ENCODE assay signal across 8 cellular contexts in the genomic region with DNA sequence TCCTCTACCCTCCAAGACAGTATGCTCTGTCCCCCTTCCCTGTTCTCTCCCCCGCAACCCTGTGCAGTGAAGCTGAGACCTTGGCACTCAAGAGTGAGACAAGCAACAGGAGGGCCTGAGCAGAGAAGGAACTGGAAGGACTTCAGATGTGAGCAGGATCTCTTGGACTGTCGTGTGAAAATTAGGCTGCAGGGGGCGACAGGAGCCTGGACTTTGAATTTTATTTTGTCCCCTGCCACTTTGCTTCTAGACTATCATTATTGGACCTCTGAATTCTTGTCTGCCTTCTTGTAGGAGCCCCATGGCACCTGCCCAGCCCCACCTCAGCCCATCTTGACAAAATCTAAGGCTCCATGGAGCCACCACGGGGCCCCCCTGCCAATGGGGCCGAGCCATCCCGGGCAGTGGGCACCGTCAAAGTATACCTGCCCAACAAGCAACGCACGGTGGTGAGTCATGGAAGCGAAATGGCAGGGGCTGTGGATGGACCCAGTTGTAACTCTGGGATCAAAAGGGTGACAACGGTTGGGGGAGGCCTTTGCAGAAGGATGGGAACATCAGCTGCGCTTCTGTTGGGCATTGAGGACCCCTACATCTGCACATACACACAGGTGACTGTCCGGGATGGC. TPM values are rescaled to one million over a fixed set of nuclear protein-coding genes. Genes with fewer than 3 reads are reported as not detected.
DNase-seq lines count a peak whose midpoint lies in the region; ATAC-seq, FAIRE-seq and TF ChIP-seq lines count a peak whose summit lies in the region.

No MANE protein-coding gene starts in this region.

- H3K36me3 Mint-ChIP-seq in activated T-helper 1 cell treated with anti-CD3 and anti-CD28 coated beads, Interleukin-12 subunit alpha, Interleukin-12 subunit beta, Interleukin-2, Interleukin-4 antibody, amounts not matched to agents 30 ng/mL and 10 ng/mL and 1 ng/mL, durations not matched to agents 14 hours and 24 hours and 36 hours (ENCODE audit: low read depth), result peaks cover 21% of the 10 kb centered on the region

- peaks cover 33% of the 10 kb centered on the region for H3K4me1 Mint-ChIP-seq in activated T-helper 1 cell treated with anti-CD3 and anti-CD28 coated beads, Interleukin-12 subunit alpha, Interleukin-12 subunit beta, Interleukin-2, Interleukin-4 antibody, amounts not matched to agents 30 ng/mL and 10 ng/mL and 1 ng/mL, durations not matched to agents 14 hours and 24 hours and 36 hours (ENCODE audit: low read depth)

- intact Hi-C loops in activated T-helper 1 cell treated with anti-CD3 and anti-CD28 coated beads, Interleukin-12 subunit alpha, Interleukin-12 subunit beta, Interleukin-2, Interleukin-4 antibody, amounts not matched to agents 30 ng/mL and 10 ng/mL and 1 ng/mL, durations not matched to agents 14 hours and 24 hours and 36 hours (cut with micrococcal nuclease), result loop anchor here (1.0 to 5.0 kb wide), 5 partner anchors 60 to 465 kb away; a partner anchor contains a TSS
- intact Hi-C loops in left colon (cut with DNase I, micrococcal nuclease) (no loop called here), left lung (cut with DNase I) (no loop called here)

- H3K36me3 ChIP-seq in left lung, result peaks cover 0 to 41% of the 10 kb centered on the region in 2 donors

- H3K27ac Mint-ChIP-seq in activated T-helper 1 cell treated with anti-CD3 and anti-CD28 coated beads, Interleukin-12 subunit alpha, Interleukin-12 subunit beta, Interleukin-2, Interleukin-4 antibody, amounts not matched to agents 30 ng/mL and 10 ng/mL and 1 ng/mL, durations not matched to agents 14 hours and 24 hours and 36 hours, result peak overlapping the region; percentile 71

- no peaks in the 10 kb centered on the region for H3K27me3 Mint-ChIP-seq in activated T-helper 1 cell treated with anti-CD3 and anti-CD28 coated beads, Interleukin-12 subunit alpha, Interleukin-12 subunit beta, Interleukin-2, Interleukin-4 antibody, amounts not matched to agents 30 ng/mL and 10 ng/mL and 1 ng/mL, durations not matched to agents 14 hours and 24 hours and 36 hours (ENCODE audit: insufficient read depth)

- no peaks in the 10 kb centered on the region for H3K9me3 Mint-ChIP-seq in activated T-helper 1 cell treated with anti-CD3 and anti-CD28 coated beads, Interleukin-12 subunit alpha, Interleukin-12 subunit beta, Interleukin-2, Interleukin-4 antibody, amounts not matched to agents 30 ng/mL and 10 ng/mL and 1 ng/mL, durations not matched to agents 14 hours and 24 hours and 36 hours

- DNase-seq in D721Med (ENCODE audit: insufficient read length, low spot score) (no peak), HUDEP-2 (lab: John Stamatoyannopoulos, UW; ENCODE audit: unreplicated experiment in 76 of 76) (peak in 45 of 76 experiments; percentile 0 to 46 (median 16)), mesenteric fat pad (ENCODE audit: low spot score) (peak; percentile 75), left colon (no peak), COLO829 (ENCODE audit: low spot score) (no peak), left lung (no peak)
- peak; percentile 22 for DNase-seq in activated T-helper 1 cell treated with anti-CD3 and anti-CD28 coated beads, Interleukin-12 subunit alpha, Interleukin-12 subunit beta, Interleukin-2, Interleukin-4 antibody, amounts not matched to agents 30 ng/mL and 10 ng/mL and 1 ng/mL, durations not matched to agents 14 hours and 24 hours and 36 hours (ENCODE audit: low spot score)

- H3K27ac ChIP-seq in left lung, result no peak overlapping the region

- H3K9me3 ChIP-seq in left lung, result no peaks in the 10 kb centered on the region

- no peaks in the 10 kb centered on the region for H3K27me3 ChIP-seq in left lung

- peak overlapping the region in 1 of 2 donors; percentile 56 for H3K4me3 ChIP-seq in left lung

- ATAC-seq in GM19328 (IDR thresholded peaks at IDR 0.05; ENCODE audit: unreplicated experiment) (no peak), left colon (no peak), left lung (no peak)

- peak overlapping the region; percentile 85 for H3K4me3 Mint-ChIP-seq in activated T-helper 1 cell treated with anti-CD3 and anti-CD28 coated beads, Interleukin-12 subunit alpha, Interleukin-12 subunit beta, Interleukin-2, Interleukin-4 antibody, amounts not matched to agents 30 ng/mL and 10 ng/mL and 1 ng/mL, durations not matched to agents 14 hours and 24 hours and 36 hours

- FAIRE-seq in D721Med (lab: Jason Lieb, UNC), result no peak

- TF ChIP-seq CTCF in D721Med (IDR thresholded peaks at IDR 0.05; ENCODE audit: insufficient read depth, missing control alignments) (peak; percentile 9), left lung (IDR thresholded peaks at IDR 0.05) (no peak)

- peaks cover 0 to 28% of the 10 kb centered on the region in 2 donors for H3K4me1 ChIP-seq in left lung

RNA-seq across cellular contexts. Expression of a gene that starts 1.7 kb away (rescaled TPM):
- total RNA-seq in activated T-helper 1 cell treated with anti-CD3 and anti-CD28 coated beads, Interleukin-12 subunit alpha, Interleukin-12 subunit beta, Interleukin-2, Interleukin-4 antibody, amounts not matched to agents 30 ng/mL and 10 ng/mL and 1 ng/mL, durations not matched to agents 14 hours and 24 hours and 36 hours, result 75.9 and 84.4 TPM in 2 replicates
- total RNA-seq in mesenteric fat pad, result 70.9 TPM
- 100 to 1,000 TPM in 1 of 2 donors, 10 to 100 TPM in 1; 88.8 to 106 TPM for total RNA-seq in left colon
- total RNA-seq in left lung, result 10 to 100 TPM; 92.7 to 93.1 TPM

RNA-seq across cellular contexts. Expression of a gene that starts 19.5 kb away (rescaled TPM):
- total RNA-seq in activated T-helper 1 cell treated with anti-CD3 and anti-CD28 coated beads, Interleukin-12 subunit alpha, Interleukin-12 subunit beta, Interleukin-2, Interleukin-4 antibody, amounts not matched to agents 30 ng/mL and 10 ng/mL and 1 ng/mL, durations not matched to agents 14 hours and 24 hours and 36 hours, result 61.7 and 70.1 TPM in 2 replicates
- total RNA-seq in mesenteric fat pad (410 TPM), left colon (10 to 100 TPM; 35.1 to 80.1 TPM), left lung (1,000 to 10,000 TPM in 1 of 2 donors, 100 to 1,000 TPM in 1; 998 to 2,737 TPM)

RNA-seq across cellular contexts. Expression of a gene that starts 56.9 kb away (rescaled TPM):
- 0.21 and 0.22 TPM in 2 replicates for total RNA-seq in activated T-helper 1 cell treated with anti-CD3 and anti-CD28 coated beads, Interleukin-12 subunit alpha, Interleukin-12 subunit beta, Interleukin-2, Interleukin-4 antibody, amounts not matched to agents 30 ng/mL and 10 ng/mL and 1 ng/mL, durations not matched to agents 14 hours and 24 hours and 36 hours
- total RNA-seq in mesenteric fat pad (not detected), left colon (under 1 TPM; 0.50 to 0.73 TPM), left lung (1 to 10 TPM; 1.0 to 1.6 TPM)

Comparison
In these comparisons a context has a peak if more than half of its experiments do, and no peak if none do; other contexts are left out.
1. DNase-seq: peak in HUDEP-2 (45 of 76), activated T-helper 1 cell treated with anti-CD3 and anti-CD28 coated beads, Interleukin-12 subunit alpha, Interleukin-12 subunit beta, Interleukin-2, Interleukin-4 antibody, amounts not matched to agents 30 ng/mL and 10 ng/mL and 1 ng/mL, durations not matched to agents 14 hours and 24 hours and 36 hours (single experiment) and mesenteric fat pad (single experiment); none in D721Med (single experiment), left colon (0 of 2), COLO829 (single experiment) and left lung (0 of 2).